Comparison of ENCODE assay signal across 16 cellular contexts in the genomic region with DNA sequence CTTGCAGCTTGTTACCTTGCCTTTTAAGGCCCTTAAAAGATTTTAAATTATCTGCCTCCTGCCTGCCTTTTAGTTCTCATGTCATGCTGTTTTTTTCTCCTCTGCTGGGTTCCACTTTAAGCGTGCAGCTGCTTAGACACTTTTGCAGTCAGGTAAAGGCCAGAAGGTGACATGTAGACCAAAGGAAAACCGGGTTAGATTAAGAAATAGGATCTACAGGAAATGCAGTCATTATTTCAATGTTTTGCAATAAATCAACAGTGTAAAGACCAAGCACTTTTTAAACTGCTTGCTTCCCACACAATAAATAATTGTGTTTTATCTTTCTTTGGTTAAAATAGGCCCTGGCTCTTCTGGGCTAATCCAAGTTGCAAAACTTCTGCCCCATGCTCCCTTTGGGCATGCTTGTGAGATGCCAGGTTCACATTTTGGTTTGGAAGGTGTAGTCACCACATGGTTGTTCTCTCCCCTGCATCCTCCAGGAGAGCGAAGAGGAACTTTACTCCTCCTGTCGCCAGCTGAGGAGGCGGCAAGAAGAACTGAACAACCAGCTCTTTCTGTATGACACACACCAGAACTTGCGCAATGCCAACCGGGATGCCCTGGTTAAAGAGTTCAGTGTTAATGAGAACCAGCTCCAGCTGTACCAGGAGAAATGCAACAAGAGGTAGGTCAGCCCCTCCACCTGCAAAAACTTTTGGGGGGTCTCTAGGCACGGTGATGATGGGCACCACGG. TPM values are rescaled to one million over a fixed set of nuclear protein-coding genes. Genes with fewer than 3 reads are reported as not detected.
DNase-seq lines count a peak whose midpoint lies in the region; ATAC-seq and TF ChIP-seq lines count a peak whose summit lies in the region.
"Had no signal": no experiment of that assay in that cellular context is flagged by ENCODE, and none has a peak within 500 bp of the region (broad histone marks: within the 10 kb centered on the region; RNA-seq: fewer than 3 reads in every experiment).

No MANE protein-coding gene starts in this region.

- H3K4me1 ChIP-seq in left ventricle myocardium inferior = no peaks in the 10 kb centered on the region
- H3K4me1 ChIP-seq in upper lobe of right lung = no peaks in the 10 kb centered on the region
- H3K4me1 ChIP-seq: esophagus muscularis mucosa had no signal

- H3K27ac ChIP-seq in left ventricle myocardium inferior (replicated peaks) (no peak overlapping the region), upper lobe of right lung (no peak overlapping the region)
- H3K27ac ChIP-seq: esophagus muscularis mucosa, KMS-11 had no signal

- ATAC-seq in Right ventricle myocardium inferior = no peak
- ATAC-seq in upper lobe of right lung = peak; percentile 75

- DNase-seq in Right ventricle myocardium inferior (ENCODE audit: missing footprints) (peak; percentile 70), left ventricle myocardium inferior (no peak), RPMI7951 (ENCODE audit: low read depth) (peak; percentile 40), fibroblast of villous mesenchyme (ENCODE audit: low read depth) (peak; percentile 30), upper lobe of right lung (peak; percentile 68), DMS79 (lab: John Stamatoyannopoulos, UW) (no peak), retina (no peak), immature natural killer cell (no peak)
- DNase-seq: ACHN; activated CD4-positive, CD25-positive, alpha-beta regulatory T cell treated with anti-CD3 and anti-CD28 coated beads, Interleukin-2, amount 50 U/mL, for 72 hours; activated naive CD8-positive, alpha-beta T cell treated with anti-CD3 and anti-CD28 coated beads for 36 hours; NCI-H2171; stimulated activated CD4-positive, alpha-beta T cell treated with anti-CD3 and anti-CD28 coated beads, Interleukin-2, amount 100 ng/mL, for 24 hours had no signal

- H3K9me3 Mint-ChIP-seq in immature natural killer cell = peaks cover 0 to 4% (median 3%) of the 10 kb centered on the region in 6 donors

- H3K36me3 ChIP-seq in left ventricle myocardium inferior = peaks cover 10% of the 10 kb centered on the region
- no peaks in the 10 kb centered on the region for H3K36me3 ChIP-seq in upper lobe of right lung

- no peaks in the 10 kb centered on the region for H3K27me3 ChIP-seq in left ventricle myocardium inferior (ENCODE audit: low read depth)
- no peaks in the 10 kb centered on the region for H3K27me3 ChIP-seq in upper lobe of right lung
- H3K27me3 ChIP-seq: esophagus muscularis mucosa had no signal

- intact Hi-C loops in Right ventricle myocardium inferior (cut with DNase I) (no loop called here), left ventricle myocardium inferior (cut with micrococcal nuclease) (no loop called here), upper lobe of right lung (cut with DNase I) (no loop called here)

- TF ChIP-seq CTCF in left ventricle myocardium inferior (IDR thresholded peaks at IDR 0.05; ENCODE audit: borderline replicate concordance) = no peak
- no peak for TF ChIP-seq CTCF in fibroblast of villous mesenchyme (IDR thresholded peaks at IDR 0.05; ENCODE audit: insufficient read depth, low read depth, low read length)
- no peak for TF ChIP-seq CTCF in upper lobe of right lung (IDR thresholded peaks at IDR 0.05)

- H3K9me3 ChIP-seq in left ventricle myocardium inferior (replicated peaks) (peaks cover 15% of the 10 kb centered on the region), upper lobe of right lung (peaks cover 6% of the 10 kb centered on the region)

- peaks cover 58 to 79% (median 71%) of the 10 kb centered on the region in 3 donors for H3K36me3 Mint-ChIP-seq in immature natural killer cell
- H3K36me3 Mint-ChIP-seq: activated naive CD8-positive, alpha-beta T cell treated with anti-CD3 and anti-CD28 coated beads for 36 hours; type B pancreatic cell had no signal

- H3K4me3 Mint-ChIP-seq in immature natural killer cell = no peak overlapping the region
- H3K4me3 Mint-ChIP-seq: activated naive CD8-positive, alpha-beta T cell treated with anti-CD3 and anti-CD28 coated beads for 36 hours; type B pancreatic cell had no signal

- no peak overlapping the region for H3K4me3 ChIP-seq in left ventricle myocardium inferior
- H3K4me3 ChIP-seq in fibroblast of villous mesenchyme (ENCODE audit: low read depth, low read length) = no peak overlapping the region
- H3K4me3 ChIP-seq in upper lobe of right lung = no peak overlapping the region
- H3K4me3 ChIP-seq: esophagus muscularis mucosa had no signal

- peaks cover 0 to 5% (median 0%) of the 10 kb centered on the region in 3 donors for H3K27me3 Mint-ChIP-seq in immature natural killer cell (ENCODE audit: low read depth in 3 of 3)
- H3K27me3 Mint-ChIP-seq: activated naive CD8-positive, alpha-beta T cell treated with anti-CD3 and anti-CD28 coated beads for 36 hours; type B pancreatic cell had no signal

- no peaks in the 10 kb centered on the region for H3K4me1 Mint-ChIP-seq in immature natural killer cell
- H3K4me1 Mint-ChIP-seq: activated naive CD8-positive, alpha-beta T cell treated with anti-CD3 and anti-CD28 coated beads for 36 hours had no signal

- H3K27ac Mint-ChIP-seq in immature natural killer cell = peak overlapping the region in 1 of 6 donors; percentile 31
- H3K27ac Mint-ChIP-seq: activated naive CD8-positive, alpha-beta T cell treated with anti-CD3 and anti-CD28 coated beads for 36 hours; type B pancreatic cell had no signal

RNA-seq across cellular contexts. Expression of a gene that starts 54.9 kb away (rescaled TPM):
- total RNA-seq in Right ventricle myocardium inferior = 0.43 TPM
- total RNA-seq in left ventricle myocardium inferior = 0.52 TPM
- total RNA-seq in RPMI7951 (2014; rRNA removed; shearing (Covaris generic)) = 1.6 and 1.8 TPM in 2 replicates
- total RNA-seq in fibroblast of villous mesenchyme = 2.6 TPM in 2 replicates
- total RNA-seq in upper lobe of right lung = 6.5 TPM
- 1 to 10 TPM in 2 of 3 donors, under 1 TPM in 1; 0.13 to 2.1 (median 2.0) TPM for polyA plus RNA-seq in immature natural killer cell

Comparison
In these comparisons a context has a peak if more than half of its experiments do, and no peak if none do; other contexts are left out.
1. DNase-seq: peak in Right ventricle myocardium inferior (single experiment), RPMI7951 (single experiment), fibroblast of villous mesenchyme (single experiment) and upper lobe of right lung (single experiment); none in left ventricle myocardium inferior (single experiment), DMS79 (single experiment), retina (single experiment) and immature natural killer cell (0 of 3).